In the genomic region with DNA sequence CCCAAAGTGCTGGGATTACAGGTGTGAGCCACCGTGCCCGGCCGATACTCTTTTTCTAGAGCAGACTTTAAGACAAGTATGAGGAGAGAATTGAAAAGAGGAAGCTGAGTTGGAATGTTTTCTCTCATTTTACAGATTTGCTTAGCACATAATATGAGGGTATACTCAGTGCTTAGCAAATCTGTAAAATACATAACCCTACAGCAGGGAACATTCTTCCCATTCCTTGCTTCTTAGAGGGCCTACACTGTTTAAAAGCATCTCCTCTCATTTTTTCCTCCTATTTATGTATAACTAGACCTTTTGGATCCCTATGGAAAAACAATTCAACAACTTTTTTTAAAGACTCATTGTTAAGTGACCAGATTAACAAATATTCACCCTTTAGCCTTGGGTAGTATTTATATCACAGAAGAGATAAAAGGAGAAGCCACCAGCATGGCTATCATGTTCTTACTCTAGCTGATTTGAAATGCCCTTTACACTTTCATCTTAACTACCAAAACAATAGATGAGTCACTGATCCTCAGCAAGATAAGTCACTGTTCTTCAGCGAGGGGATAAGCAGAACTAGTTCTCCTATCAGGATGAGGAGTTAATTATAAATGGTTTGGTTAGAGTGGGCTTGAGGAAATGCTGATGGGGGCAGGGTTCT, we compare ENCODE assay signal across 9 cellular contexts. TPM values are rescaled to one million over a fixed set of nuclear protein-coding genes. Genes with fewer than 3 reads are reported as not detected.
A peak's percentile ranks its signal among the peaks of the same experiment; 100 is the strongest.
DNase-seq lines count a peak whose midpoint lies in the region; ATAC-seq and TF ChIP-seq lines count a peak whose summit lies in the region.
"Had no signal": no experiment of that assay in that cellular context is flagged by ENCODE, and none has a peak within 500 bp of the region (broad histone marks: within the 10 kb centered on the region; RNA-seq: fewer than 3 reads in every experiment).

No MANE protein-coding gene starts in this region.

- H3K9me3 ChIP-seq in RWPE2 (ENCODE audit: severe bottlenecking) (no peaks in the 10 kb centered on the region), sigmoid colon (no peaks in the 10 kb centered on the region)

- no peak overlapping the region for H3K4me3 ChIP-seq in RWPE2 (ENCODE audit: severe bottlenecking)
- no peak overlapping the region for H3K4me3 ChIP-seq in fibroblast of mammary gland (ENCODE audit: control insufficient read depth, low read depth, low read length)
- H3K4me3 ChIP-seq in sigmoid colon, result no peak overlapping the region

- peak; percentile 63 for ATAC-seq in activated CD8-positive, alpha-beta memory T cell treated with anti-CD3 and anti-CD28 coated beads, Interleukin-2, amount 10 ng/mL, durations not matched to agents 7 days and 5 days
- ATAC-seq in RWPE2 (ENCODE audit: low read depth) (peak; percentile 64; the same call in 1 of the 3 replicates), GM18498 (IDR thresholded peaks at IDR 0.05; ENCODE audit: unreplicated experiment) (no peak)
- ATAC-seq in stimulated activated naive B cell treated with anti-CD40 and anti-IgM and Interleukin-4, amounts not matched to agents 10 μg/mL and 1 μg/mL and 100 μg/mL, for 72 hours (replicated peaks), result peak; percentile 80

- 71 to 75% methylated on average over 4 of the region's 4 CpGs for WGBS in sigmoid colon, 2 donors

- no peak overlapping the region for H3K27ac Mint-ChIP-seq in activated CD8-positive, alpha-beta memory T cell treated with anti-CD3 and anti-CD28 coated beads, Interleukin-2, amount 10 ng/mL, durations not matched to agents 7 days and 5 days
- H3K27ac Mint-ChIP-seq in stimulated activated naive B cell treated with anti-CD40 and anti-IgM and Interleukin-4, amounts not matched to agents 10 μg/mL and 1 μg/mL and 100 μg/mL, for 72 hours, result peak overlapping the region; percentile 39

- no peaks in the 10 kb centered on the region for H3K27me3 Mint-ChIP-seq in activated CD8-positive, alpha-beta memory T cell treated with anti-CD3 and anti-CD28 coated beads, Interleukin-2, amount 10 ng/mL, durations not matched to agents 7 days and 5 days
- no peaks in the 10 kb centered on the region for H3K27me3 Mint-ChIP-seq in stimulated activated naive B cell treated with anti-CD40 and anti-IgM and Interleukin-4, amounts not matched to agents 10 μg/mL and 1 μg/mL and 100 μg/mL, for 72 hours

- TF ChIP-seq POLR2A in sigmoid colon (IDR thresholded peaks at IDR 0.05), result no peak

- intact Hi-C loops in sigmoid colon (cut with DNase I), result no loop called here

- H3K36me3 Mint-ChIP-seq in activated CD8-positive, alpha-beta memory T cell treated with anti-CD3 and anti-CD28 coated beads, Interleukin-2, amount 10 ng/mL, durations not matched to agents 7 days and 5 days, result peaks cover 3% of the 10 kb centered on the region
- H3K36me3 Mint-ChIP-seq in stimulated activated naive B cell treated with anti-CD40 and anti-IgM and Interleukin-4, amounts not matched to agents 10 μg/mL and 1 μg/mL and 100 μg/mL, for 72 hours, result peaks cover 4 to 8% of the 10 kb centered on the region in 2 donors

- CTCF ChIA-PET in activated CD8-positive, alpha-beta memory T cell treated with anti-CD3 and anti-CD28 coated beads, Interleukin-2, amount 10 ng/mL, durations not matched to agents 7 days and 5 days (lab: Charles Lee), result interaction anchor here (0.7 to 1.1 kb wide), 2 partner anchors 13 to 1433 kb away, joined by 3 read pairs; a partner anchor contains a TSS

- H3K36me3 ChIP-seq in RWPE2 (ENCODE audit: low read depth) (no peaks in the 10 kb centered on the region), sigmoid colon (no peaks in the 10 kb centered on the region)

- no peak for TF ChIP-seq CTCF in RWPE2 (IDR thresholded peaks at IDR 0.05; ENCODE audit: poor library complexity, severe bottlenecking)
- TF ChIP-seq CTCF in fibroblast of mammary gland (conservative IDR thresholded peaks at IDR 0.05; ENCODE audit: control insufficient read depth, insufficient read depth, low read depth, low read length), result no peak
- TF ChIP-seq CTCF in sigmoid colon (IDR thresholded peaks at IDR 0.05), result no peak

- DNase-seq in activated CD8-positive, alpha-beta memory T cell treated with anti-CD3 and anti-CD28 coated beads, Interleukin-2, amount 10 ng/mL, durations not matched to agents 7 days and 5 days, result no peak
- no peak for DNase-seq in activated CD8-positive, alpha-beta memory T cell treated with anti-CD3 and anti-CD28 coated beads for 24 hours
- DNase-seq in RWPE2 (ENCODE audit: low spot score) (no peak), fibroblast of mammary gland (ENCODE audit: low read depth) (peak; percentile 55), NCI-H1694 treated with DMSO at 0.1 percent for 48 hours (lab: John Stamatoyannopoulos, UW) (no peak), sigmoid colon (no peak)
- DNase-seq in stimulated activated naive B cell treated with anti-CD40 and anti-IgM and Interleukin-4, amounts not matched to agents 10 μg/mL and 1 μg/mL and 100 μg/mL, for 72 hours, result no peak
- DNase-seq: NCI-H1930 had no signal

- H3K4me1 Mint-ChIP-seq in activated CD8-positive, alpha-beta memory T cell treated with anti-CD3 and anti-CD28 coated beads, Interleukin-2, amount 10 ng/mL, durations not matched to agents 7 days and 5 days, result peaks cover 13% of the 10 kb centered on the region
- H3K4me1 Mint-ChIP-seq in stimulated activated naive B cell treated with anti-CD40 and anti-IgM and Interleukin-4, amounts not matched to agents 10 μg/mL and 1 μg/mL and 100 μg/mL, for 72 hours, result peaks cover 7 to 11% of the 10 kb centered on the region in 2 donors

- no peak for TF ChIP-seq EP300 in sigmoid colon (IDR thresholded peaks at IDR 0.05)

- no peaks in the 10 kb centered on the region for H3K27me3 ChIP-seq in RWPE2 (ENCODE audit: insufficient read depth, poor library complexity, severe bottlenecking)
- no peaks in the 10 kb centered on the region for H3K27me3 ChIP-seq in sigmoid colon

- H3K27ac ChIP-seq in RWPE2 (ENCODE audit: poor library complexity, severe bottlenecking), result no peak overlapping the region
- H3K27ac ChIP-seq in sigmoid colon, result no peak overlapping the region

- H3K9me3 Mint-ChIP-seq in activated CD8-positive, alpha-beta memory T cell treated with anti-CD3 and anti-CD28 coated beads, Interleukin-2, amount 10 ng/mL, durations not matched to agents 7 days and 5 days (ENCODE audit: low read depth), result no peaks in the 10 kb centered on the region
- no peaks in the 10 kb centered on the region for H3K9me3 Mint-ChIP-seq in stimulated activated naive B cell treated with anti-CD40 and anti-IgM and Interleukin-4, amounts not matched to agents 10 μg/mL and 1 μg/mL and 100 μg/mL, for 72 hours

- no peak overlapping the region for H3K4me3 Mint-ChIP-seq in activated CD8-positive, alpha-beta memory T cell treated with anti-CD3 and anti-CD28 coated beads, Interleukin-2, amount 10 ng/mL, durations not matched to agents 7 days and 5 days
- no peak overlapping the region for H3K4me3 Mint-ChIP-seq in stimulated activated naive B cell treated with anti-CD40 and anti-IgM and Interleukin-4, amounts not matched to agents 10 μg/mL and 1 μg/mL and 100 μg/mL, for 72 hours

- peaks cover 10% of the 10 kb centered on the region for H3K4me1 ChIP-seq in RWPE2 (ENCODE audit: insufficient read depth, poor library complexity, severe bottlenecking)
- H3K4me1 ChIP-seq in sigmoid colon, result peaks cover 0 to 10% (median 4%) of the 10 kb centered on the region in 4 donors

RNA-seq across cellular contexts. Expression of a gene that starts 23.7 kb away (rescaled TPM):
- total RNA-seq in activated CD8-positive, alpha-beta memory T cell treated with anti-CD3 and anti-CD28 coated beads, Interleukin-2, amount 10 ng/mL, durations not matched to agents 7 days and 5 days, result 10 to 100 TPM; 21.7 to 22.6 TPM
- 100 to 1,000 TPM in 2 of 4 donors, 10 to 100 TPM in 2; 98.5 to 107 (median 103) TPM for total RNA-seq in sigmoid colon
- polyA plus RNA-seq in sigmoid colon, result 1 to 10 TPM; 1.2 to 9.6 (median 3.6) TPM

Comparison
In these comparisons a context has a peak if more than half of its experiments do, and no peak if none do; other contexts are left out.
1. RNA of a gene that starts 23.7 kb away (total RNA-seq): 98.5 to 107 TPM in sigmoid colon; 21.7 to 22.6 TPM in activated CD8-positive, alpha-beta memory T cell treated with anti-CD3 and anti-CD28 coated beads, Interleukin-2, amount 10 ng/mL, durations not matched to agents 7 days and 5 days; every median in the first group is over 4 times any median in the second.